8 cellular contexts compared by ENCODE assay signal in the genomic region with DNA sequence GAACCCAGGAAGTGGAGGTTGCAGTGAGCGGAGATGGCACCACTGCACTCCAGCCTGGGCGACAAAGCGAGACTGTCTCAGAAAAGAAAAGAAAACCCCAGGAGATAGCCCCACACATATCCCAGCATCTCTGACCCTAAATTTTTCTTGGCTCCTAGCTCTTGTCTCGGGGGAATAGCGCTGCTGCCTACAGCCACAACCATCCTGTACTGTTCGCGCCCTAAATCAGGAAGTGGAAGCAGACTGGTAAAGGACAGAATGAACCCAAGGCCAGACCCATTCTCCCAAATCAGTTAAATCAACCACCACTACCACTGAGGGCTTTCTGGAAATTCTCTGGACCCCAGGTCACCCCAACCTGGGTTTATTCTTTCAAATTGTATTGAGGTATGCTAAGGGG. TPM values are rescaled to one million over a fixed set of nuclear protein-coding genes. Genes with fewer than 3 reads are reported as not detected.
DNase-seq lines count a peak whose midpoint lies in the region; ATAC-seq and TF ChIP-seq lines count a peak whose summit lies in the region.

No MANE protein-coding gene starts in this region.

- no peak for DNase-seq in BJ (ENCODE audit: low read depth)
- peak; percentile 72 for DNase-seq in Karpas-422
- no peak for DNase-seq in MCF 10A (ENCODE audit: unreplicated experiment)
- no peak for DNase-seq in naive B cell
- no peak for DNase-seq in NCI-H1930 (lab: John Stamatoyannopoulos, UW)
- DNase-seq in NCI-H345 treated with DMSO at 0.1 percent for 48 hours (lab: John Stamatoyannopoulos, UW; ENCODE audit: unreplicated experiment) = no peak
- no peak for DNase-seq in medulla oblongata (ENCODE audit: extremely low spot score)
- DNase-seq in GDM1 (lab: John Stamatoyannopoulos, UW) = no peak

- H3K4me2 ChIP-seq in Karpas-422 (ENCODE audit: low read depth, low read length, poor library complexity, severe bottlenecking) = peak overlapping the region; percentile 91

- CTCF ChIA-PET in BJ (lab: Yijun Ruan, JAX) = interaction anchor here (2.2 kb wide), 1 partner anchor 47 kb away, joined by 8 read pairs; no protein-coding TSS in a partner anchor
- CTCF ChIA-PET in MCF 10A (lab: Yijun Ruan, JAX) = interaction anchor here (0.5 to 1.3 kb wide), 3 partner anchors 8 to 204 kb away, joined by 3 to 4 read pairs (median 4); a partner anchor contains a TSS

- peaks cover 19% of the 10 kb centered on the region for H3K4me1 Mint-ChIP-seq in MCF 10A (ENCODE audit: insufficient read depth, unreplicated experiment)
- peaks cover 51 to 56% (median 55%) of the 10 kb centered on the region in 3 donors for H3K4me1 Mint-ChIP-seq in naive B cell

- no peaks in the 10 kb centered on the region for H3K27me3 ChIP-seq in BJ (ENCODE audit: control insufficient read depth, insufficient read depth, low read length)
- H3K27me3 ChIP-seq in Karpas-422 (ENCODE audit: low read length) = no peaks in the 10 kb centered on the region

- H4K20me1 ChIP-seq in Karpas-422 (ENCODE audit: insufficient read depth, low read depth, low read length) = peaks cover 17% of the 10 kb centered on the region; the same call in 1 of the 2 replicates

- no TSS peak for BruUV-seq in MCF 10A (replicated peaks; lab: Mats Ljungman, UMichigan)

- H3K27me3 Mint-ChIP-seq in MCF 10A (ENCODE audit: insufficient read depth, unreplicated experiment) = no peaks in the 10 kb centered on the region
- H3K27me3 Mint-ChIP-seq in naive B cell = no peaks in the 10 kb centered on the region

- H3K4me3 ChIP-seq in BJ (ENCODE audit: low read depth, low read length) (peak overlapping the region; percentile 78), Karpas-422 (ENCODE audit: low read length) (peak overlapping the region; percentile 90)

- H2AFZ ChIP-seq in Karpas-422 (ENCODE audit: low read length) = no peak overlapping the region

- POLR2A ChIA-PET in BJ (lab: Charles Lee) (no interaction called here), MCF 10A (lab: Yijun Ruan, JAX) (interaction anchor here (0.6 to 4.4 kb wide), 9 partner anchors 7 to 438 kb away, joined by 3 to 128 read pairs (median 4); a partner anchor contains a TSS)

- peaks cover 72% of the 10 kb centered on the region for H3K79me2 ChIP-seq in Karpas-422 (ENCODE audit: low read length)

- no peak for TF ChIP-seq CTCF in BJ (IDR thresholded peaks at IDR 0.05; ENCODE audit: insufficient read depth, low read depth, low read length)
- no peak for TF ChIP-seq CTCF in MCF 10A (IDR thresholded peaks at IDR 0.05; ENCODE audit: unreplicated experiment)

- H3K9ac ChIP-seq in Karpas-422 (ENCODE audit: low read length) = peak overlapping the region; percentile 94

- H3K4me3 Mint-ChIP-seq in MCF 10A (ENCODE audit: unreplicated experiment) (peak overlapping the region; percentile 92), naive B cell (peak overlapping the region; percentile 90 to 98 (median 95))

- H3K9me3 ChIP-seq in Karpas-422 (ENCODE audit: low read length) = no peaks in the 10 kb centered on the region

- H3K27ac Mint-ChIP-seq in MCF 10A (ENCODE audit: low read depth, unreplicated experiment) (peak overlapping the region; percentile 99), naive B cell (peak overlapping the region in 4 of 6 donors; percentile 82 to 99 (median 98))

- H3K36me3 ChIP-seq in BJ (ENCODE audit: control insufficient read depth, insufficient read depth, low read length) (peaks cover 9% of the 10 kb centered on the region; the same call in 1 of the 2 replicates), Karpas-422 (ENCODE audit: insufficient read depth, low read length) (peaks cover 21% of the 10 kb centered on the region; the same call in 1 of the 2 replicates)

- no peak for ATAC-seq in naive B cell (ENCODE audit: low read depth in 2 of 2)

- no peaks in the 10 kb centered on the region for H3K9me2 ChIP-seq in Karpas-422 (replicated peaks; ENCODE audit: insufficient read depth, low read length)

- no peaks in the 10 kb centered on the region for H3K9me3 Mint-ChIP-seq in MCF 10A (ENCODE audit: unreplicated experiment)
- H3K9me3 Mint-ChIP-seq in naive B cell = no peaks in the 10 kb centered on the region

- intact Hi-C loops in MCF 10A (cut with micrococcal nuclease) = no loop called here

- H3K4me1 ChIP-seq in Karpas-422 (ENCODE audit: low read length) = peaks cover 27% of the 10 kb centered on the region

- H3K36me3 Mint-ChIP-seq in MCF 10A (ENCODE audit: insufficient read depth, unreplicated experiment) (peaks cover 62% of the 10 kb centered on the region), naive B cell (peaks cover 15 to 16% of the 10 kb centered on the region in 2 donors)

- peak overlapping the region; percentile 76 for H3K27ac ChIP-seq in Karpas-422 (ENCODE audit: low read length)

RNA-seq across cellular contexts. Expression of a gene that starts 1.7 kb away (rescaled TPM):
- polyA plus RNA-seq in BJ (2011; rRNA removed) (117 and 129 TPM in 2 replicates), naive B cell (ENCODE audit: low read depth in 6 of 6) (10 to 100 TPM; 44.6 to 90.2 (median 53.0) TPM)
- 137 and 160 TPM in 2 replicates for polyA minus RNA-seq in BJ (2011; rRNA and poly(A)+ RNA removed)
- 52.6 and 87.8 TPM in 2 replicates for total RNA-seq in Karpas-422 (2014; rRNA removed; shearing (Covaris generic); ENCODE audit: low replicate concordance)
- 145 and 148 TPM in 2 replicates for total RNA-seq in MCF 10A (2022)

RNA-seq across cellular contexts. Expression of a gene that starts 2.2 kb away (rescaled TPM):
- polyA plus RNA-seq in BJ (2011; rRNA removed) = 29.8 and 35.6 TPM in 2 replicates
- 20.5 and 38.1 TPM in 2 replicates for polyA minus RNA-seq in BJ (2011; rRNA and poly(A)+ RNA removed)
- 38.8 and 53.4 TPM in 2 replicates for total RNA-seq in Karpas-422 (2014; rRNA removed; shearing (Covaris generic); ENCODE audit: low replicate concordance)
- 81.0 and 91.3 TPM in 2 replicates for total RNA-seq in MCF 10A (2022)
- 10 to 100 TPM; 54.2 to 94.8 (median 80.6) TPM for polyA plus RNA-seq in naive B cell (ENCODE audit: low read depth in 6 of 6)

RNA-seq across cellular contexts. Expression of a gene that starts 7.6 kb away (rescaled TPM):
- 762 and 865 TPM in 2 replicates for polyA plus RNA-seq in BJ (2011; rRNA removed)
- polyA minus RNA-seq in BJ (2011; rRNA and poly(A)+ RNA removed) = 247 and 343 TPM in 2 replicates
- 218 and 301 TPM in 2 replicates for total RNA-seq in Karpas-422 (2014; rRNA removed; shearing (Covaris generic); ENCODE audit: low replicate concordance)
- 226 and 294 TPM in 2 replicates for total RNA-seq in MCF 10A (2022)
- polyA plus RNA-seq in naive B cell (ENCODE audit: low read depth in 6 of 6) = 1,000 to 10,000 TPM in 4 of 6 donors, 100 to 1,000 TPM in 2; 833 to 1,381 (median 1,181) TPM

RNA-seq across cellular contexts. Expression of a gene that starts 10.6 kb away (rescaled TPM):
- polyA plus RNA-seq in BJ (2011; rRNA removed) (59.0 and 72.8 TPM in 2 replicates), naive B cell (ENCODE audit: low read depth in 6 of 6) (10 to 100 TPM; 11.9 to 24.2 (median 20.5) TPM)
- 31.7 and 70.2 TPM in 2 replicates for polyA minus RNA-seq in BJ (2011; rRNA and poly(A)+ RNA removed)
- total RNA-seq in Karpas-422 (2014; rRNA removed; shearing (Covaris generic); ENCODE audit: low replicate concordance) = 36.7 and 69.3 TPM in 2 replicates
- 41.8 and 47.1 TPM in 2 replicates for total RNA-seq in MCF 10A (2022)

RNA-seq across cellular contexts. Expression of a gene that starts 12.4 kb away (rescaled TPM):
- 1.5 and 2.1 TPM in 2 replicates for polyA plus RNA-seq in BJ (2011; rRNA removed)
- 0.31 and 0.95 TPM in 2 replicates for polyA minus RNA-seq in BJ (2011; rRNA and poly(A)+ RNA removed)
- not detected in 2 replicates for total RNA-seq in Karpas-422 (2014; rRNA removed; shearing (Covaris generic); ENCODE audit: low replicate concordance)
- 20.8 and 23.9 TPM in 2 replicates for total RNA-seq in MCF 10A (2022)
- 1 to 10 TPM in 5 of 6 donors, not detected in 1; 2.9 to 6.9 (median 4.8) TPM for polyA plus RNA-seq in naive B cell (ENCODE audit: low read depth in 6 of 6)
